Comparison of ENCODE assay signal across 32 cellular contexts in the genomic region with DNA sequence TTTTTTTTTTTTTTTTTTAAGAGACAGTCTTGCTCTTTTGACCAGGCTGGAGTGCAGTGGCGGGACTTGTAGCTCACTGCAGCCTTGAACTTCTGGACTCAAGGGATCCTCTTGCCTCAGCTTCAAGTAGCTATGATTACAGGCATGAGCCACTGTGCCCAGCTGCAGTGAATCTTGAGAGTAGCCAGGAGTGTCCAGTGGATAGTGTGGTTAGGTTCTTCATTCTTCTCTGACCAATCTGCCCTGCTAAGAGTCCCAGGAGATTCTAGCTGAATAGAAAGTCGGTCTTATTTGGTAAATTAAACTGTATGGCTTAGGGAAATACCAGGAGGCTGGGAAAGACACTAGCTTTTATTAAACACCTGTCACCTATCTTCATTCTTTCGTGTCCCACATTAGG. TPM values are rescaled to one million over a fixed set of nuclear protein-coding genes. Genes with fewer than 3 reads are reported as not detected.
"Had no signal": no experiment of that assay in that cellular context is flagged by ENCODE, and none has a peak within 500 bp of the region (broad histone marks: within the 10 kb centered on the region; RNA-seq: fewer than 3 reads in every experiment).

No MANE protein-coding gene starts in this region.

- ATAC-seq: activated CD8-positive, alpha-beta T cell treated with anti-CD3 and anti-CD28 coated beads, Interleukin-2, amount 10 ng/mL, durations not matched to agents 7 days and 5 days; activated naive CD4-positive, alpha-beta T cell treated with anti-CD3 and anti-CD28 coated beads, Interleukin-2, amount 50 U/mL, for 72 hours; Panc1 had no signal

- H3K4me3 Mint-ChIP-seq: activated CD4-positive, alpha-beta T cell treated with anti-CD3 and anti-CD28 coated beads, Interleukin-2, amount 10 ng/mL, durations not matched to agents 24 days and 14 days; activated CD8-positive, alpha-beta T cell treated with anti-CD3 and anti-CD28 coated beads, Interleukin-2, amount 10 ng/mL, durations not matched to agents 7 days and 5 days had no signal

- H3K27me3 Mint-ChIP-seq: activated CD4-positive, alpha-beta T cell treated with anti-CD3 and anti-CD28 coated beads, Interleukin-2, amount 10 ng/mL, durations not matched to agents 24 days and 14 days had no signal

- H3K4me1 ChIP-seq: SJCRH30 had no signal

- H3K27ac Mint-ChIP-seq: activated CD4-positive, alpha-beta T cell treated with anti-CD3 and anti-CD28 coated beads, Interleukin-2, amount 10 ng/mL, durations not matched to agents 24 days and 14 days; activated CD8-positive, alpha-beta T cell treated with anti-CD3 and anti-CD28 coated beads, Interleukin-2, amount 10 ng/mL, durations not matched to agents 7 days and 5 days had no signal

- H3K4me3 ChIP-seq: SJCRH30, SK-N-MC had no signal

- DNase-seq: activated CD4-positive, alpha-beta T cell treated with anti-CD3 and anti-CD28 coated beads for 1 hour; activated CD4-positive, alpha-beta T cell treated with anti-CD3 and anti-CD28 coated beads, Interleukin-2, amount 10 ng/mL, durations not matched to agents 24 days and 14 days; activated CD4-positive, alpha-beta T cell treated with anti-CD3 and anti-CD28 coated beads, Interleukin-2, amount 50 U/mL, for 48 hours; activated CD4-positive, CD25-positive, alpha-beta regulatory T cell; activated CD8-positive, alpha-beta T cell treated with anti-CD3 and anti-CD28 coated beads, Interleukin-2, amount 10 ng/mL, durations not matched to agents 7 days and 5 days; activated effector memory CD4-positive, alpha-beta T cell treated with Interleukin-2 at 50 U/mL for 16 hours; activated naive CD4-positive, alpha-beta T cell treated with Interleukin-2 at 50 U/mL for 16 hours; activated T-cell treated with anti-CD3 and anti-CD28 coated beads, Interleukin-2, amount 50 U/mL, for 48 hours; amniotic stem cell; aorta; brain microvascular endothelial cell; central memory CD4-positive, alpha-beta T cell; Kasumi-1; MM.1S; MV-4-11; NCI-H1092; NCI-H1436 treated with DMSO at 0.1 percent for 48 hours; NCI-H1694 treated with DMSO at 0.1 percent for 48 hours; NCI-H2029; NCI-H345; NCI-H524 treated with DMSO at 0.1 percent for 48 hours; SHP77; SJCRH30; T1000; WERI-Rb-1 had no signal

- H3K27me3 ChIP-seq: brain microvascular endothelial cell, SJCRH30 had no signal

- H3K9me3 Mint-ChIP-seq: activated CD4-positive, alpha-beta T cell treated with anti-CD3 and anti-CD28 coated beads, Interleukin-2, amount 10 ng/mL, durations not matched to agents 24 days and 14 days; activated naive CD4-positive, alpha-beta T cell treated with anti-CD3 and anti-CD28 coated beads, Interleukin-2, amount 50 U/mL, for 72 hours had no signal

- H3K27ac ChIP-seq: brain microvascular endothelial cell, SJCRH30, SK-N-MC had no signal

- H3K9me3 ChIP-seq: SJCRH30 had no signal

RNA-seq across cellular contexts. Expression of gene SFTPB, which starts 36.7 kb away (rescaled TPM):
- total RNA-seq: activated CD4-positive, alpha-beta T cell treated with anti-CD3 and anti-CD28 coated beads, Interleukin-2, amount 10 ng/mL, durations not matched to agents 24 days and 14 days; activated CD8-positive, alpha-beta T cell treated with anti-CD3 and anti-CD28 coated beads, Interleukin-2, amount 10 ng/mL, durations not matched to agents 7 days and 5 days; activated naive CD4-positive, alpha-beta T cell treated with anti-CD3 and anti-CD28 coated beads, Interleukin-2, amount 50 U/mL, for 72 hours; NCI-H460; RPMI7951; SJCRH30; T-helper 1 cell treated with Interleukin-12 subunit alpha and Interleukin-12 subunit beta and Interleukin-4 antibody, amounts not matched to agents 30 ng/mL and 1 ng/mL, for 36 hours; T-helper 2 cell treated with Interferon-gamma antibody and Interleukin-4, amounts not matched to agents 100 ng/mL and 5 ng/mL, for 36 hours had no signal
